Comparison of ENCODE assay signal across 13 cellular contexts in genomic region chr11:47507016-47507631, GRCh38. TPM values are rescaled to one million over a fixed set of nuclear protein-coding genes. Genes with fewer than 3 reads are reported as not detected.
DNase-seq lines count a peak whose midpoint lies in the region; ATAC-seq and TF ChIP-seq lines count a peak whose summit lies in the region.
"Had no signal": no experiment of that assay in that cellular context is flagged by ENCODE, and none has a peak within 500 bp of the region (broad histone marks: within the 10 kb centered on the region; RNA-seq: fewer than 3 reads in every experiment).

No MANE protein-coding gene starts in this region.

- H3K27ac ChIP-seq in foreskin keratinocyte (peak overlapping the region; percentile 24), SJCRH30 (no peak overlapping the region)
- H3K27ac ChIP-seq: prostate gland had no signal

- no peak for ATAC-seq in stimulated activated naive CD8-positive, alpha-beta T cell treated with anti-CD3 and anti-CD28 coated beads, Interleukin-15, Interleukin-2, amounts not matched to agents 100 U/mL and 50 U/mL, for 24 hours
- ATAC-seq in T-helper 17 cell, result peak; percentile 54
- ATAC-seq in foreskin keratinocyte, result no peak
- no peak for ATAC-seq in left lobe of liver

- no peaks in the 10 kb centered on the region for H3K27me3 ChIP-seq in foreskin keratinocyte
- H3K27me3 ChIP-seq in SJCRH30, result no peaks in the 10 kb centered on the region
- H3K27me3 ChIP-seq: hepatocyte had no signal

- H3K4me1 ChIP-seq in foreskin keratinocyte (peaks cover 23% of the 10 kb centered on the region), SJCRH30 (peaks cover 24% of the 10 kb centered on the region)

- DNase-seq in stimulated activated naive CD8-positive, alpha-beta T cell treated with anti-CD3 and anti-CD28 coated beads, Interleukin-15, Interleukin-2, amounts not matched to agents 100 U/mL and 50 U/mL, for 24 hours, result no peak
- no peak for DNase-seq in T-helper 17 cell
- no peak for DNase-seq in foreskin keratinocyte
- no peak for DNase-seq in left lobe of liver (ENCODE audit: low spot score)
- no peak for DNase-seq in SW480 (ENCODE audit: low spot score)
- no peak for DNase-seq in GM19240 (ENCODE audit: insufficient read length, low spot score)
- DNase-seq in SJCRH30, result no peak
- DNase-seq: DMS153, NCI-H2081 treated with DMSO at 0.1 percent for 48 hours, T-helper 9 cell had no signal

- H3K27ac Mint-ChIP-seq in stimulated activated naive CD8-positive, alpha-beta T cell treated with anti-CD3 and anti-CD28 coated beads, Interleukin-15, Interleukin-2, amounts not matched to agents 100 ng/mL and 50 ng/mL, for 24 hours, result peak overlapping the region; percentile 69
- peak overlapping the region; percentile 83 for H3K27ac Mint-ChIP-seq in T-helper 17 cell

- peaks cover 59% of the 10 kb centered on the region for H3K36me3 Mint-ChIP-seq in stimulated activated naive CD8-positive, alpha-beta T cell treated with anti-CD3 and anti-CD28 coated beads, Interleukin-15, Interleukin-2, amounts not matched to agents 100 ng/mL and 50 ng/mL, for 24 hours (ENCODE audit: low read depth)
- H3K36me3 Mint-ChIP-seq in T-helper 17 cell (ENCODE audit: low read depth), result peaks cover 3% of the 10 kb centered on the region

- H3K4me3 ChIP-seq in SJCRH30, result no peak overlapping the region
- H3K4me3 ChIP-seq: hepatocyte, prostate gland had no signal

- no peaks in the 10 kb centered on the region for H3K9me3 ChIP-seq in T-helper 17 cell (ENCODE audit: control insufficient read depth, low read length, poor library complexity, severe bottlenecking)
- no peaks in the 10 kb centered on the region for H3K9me3 ChIP-seq in SJCRH30 (replicated peaks)
- H3K9me3 ChIP-seq: prostate gland had no signal

- H3K4me3 Mint-ChIP-seq in stimulated activated naive CD8-positive, alpha-beta T cell treated with anti-CD3 and anti-CD28 coated beads, Interleukin-15, Interleukin-2, amounts not matched to agents 100 ng/mL and 50 ng/mL, for 24 hours, result no peak overlapping the region
- peak overlapping the region; percentile 39 for H3K4me3 Mint-ChIP-seq in T-helper 17 cell

- H3K27me3 Mint-ChIP-seq in stimulated activated naive CD8-positive, alpha-beta T cell treated with anti-CD3 and anti-CD28 coated beads, Interleukin-15, Interleukin-2, amounts not matched to agents 100 ng/mL and 50 ng/mL, for 24 hours, result no peaks in the 10 kb centered on the region
- no peaks in the 10 kb centered on the region for H3K27me3 Mint-ChIP-seq in T-helper 17 cell

- H3K36me3 ChIP-seq in SJCRH30, result peaks cover 2% of the 10 kb centered on the region; the same call in 1 of the 2 replicates
- H3K36me3 ChIP-seq: prostate gland had no signal

- H3K9me3 Mint-ChIP-seq in stimulated activated naive CD8-positive, alpha-beta T cell treated with anti-CD3 and anti-CD28 coated beads, Interleukin-15, Interleukin-2, amounts not matched to agents 100 ng/mL and 50 ng/mL, for 24 hours, result no peaks in the 10 kb centered on the region

- TF ChIP-seq CTCF in foreskin keratinocyte (conservative IDR thresholded peaks at IDR 0.05), result no peak

- H3K4me1 Mint-ChIP-seq in stimulated activated naive CD8-positive, alpha-beta T cell treated with anti-CD3 and anti-CD28 coated beads, Interleukin-15, Interleukin-2, amounts not matched to agents 100 ng/mL and 50 ng/mL, for 24 hours (ENCODE audit: low read depth), result peaks cover 85% of the 10 kb centered on the region
- peaks cover 57% of the 10 kb centered on the region for H3K4me1 Mint-ChIP-seq in T-helper 17 cell

RNA-seq across cellular contexts. Expression of gene CELF1, which starts 45.8 kb away (rescaled TPM):
- total RNA-seq in T-helper 17 cell (100 to 1,000 TPM; 113 to 127 TPM), foreskin keratinocyte (84.1 and 93.3 TPM in 2 replicates), left lobe of liver (78.4 TPM)
- polyA plus RNA-seq in foreskin keratinocyte, result 26.7 and 28.8 TPM in 2 replicates
- total RNA-seq in SJCRH30 (2014; rRNA removed; shearing (Covaris generic)), result 107 and 108 TPM in 2 replicates

RNA-seq across cellular contexts. Expression of gene RAPSN, which starts 58.2 kb away (rescaled TPM):
- total RNA-seq in T-helper 17 cell, result 1 to 10 TPM; 3.0 to 3.1 TPM
- 0.14 and 0.18 TPM in 2 replicates for total RNA-seq in foreskin keratinocyte
- 0.10 and 0.32 TPM in 2 replicates for polyA plus RNA-seq in foreskin keratinocyte
- total RNA-seq in left lobe of liver, result 0.68 TPM
- total RNA-seq in SJCRH30 (2014; rRNA removed; shearing (Covaris generic)), result 91.3 and 93.5 TPM in 2 replicates
- total RNA-seq: hepatocyte had no signal

RNA-seq across cellular contexts. Expression of gene PTPMT1, which starts 58.3 kb away (rescaled TPM):
- total RNA-seq in T-helper 17 cell (10 to 100 TPM; 19.2 to 23.8 TPM), foreskin keratinocyte (112 and 118 TPM in 2 replicates), left lobe of liver (23.8 TPM)
- polyA plus RNA-seq in foreskin keratinocyte, result 145 and 159 TPM in 2 replicates
- 47.9 and 53.3 TPM in 2 replicates for total RNA-seq in SJCRH30 (2014; rRNA removed; shearing (Covaris generic))

Comparison
In these comparisons a context has a peak if more than half of its experiments do, and no peak if none do; other contexts are left out.
1. RNA of gene RAPSN, which starts 58.2 kb away (total RNA-seq): 91.3 to 93.5 TPM in SJCRH30; 3.0 to 3.1 TPM in T-helper 17 cell, 0.68 TPM in left lobe of liver (single experiment) and 0.14 to 0.18 TPM in foreskin keratinocyte; every median in the first group is over 10 times any median in the second.